17 cellular contexts compared by ENCODE assay signal in genomic region chr6:32096087-32096393, GRCh38. TPM values are rescaled to one million over a fixed set of nuclear protein-coding genes. Genes with fewer than 3 reads are reported as not detected.
DNase-seq lines count a peak whose midpoint lies in the region; ATAC-seq and TF ChIP-seq lines count a peak whose summit lies in the region.
"Had no signal": no experiment of that assay in that cellular context is flagged by ENCODE, and none has a peak within 500 bp of the region (broad histone marks: within the 10 kb centered on the region; RNA-seq: fewer than 3 reads in every experiment).

No MANE protein-coding gene starts in this region.

- no peaks in the 10 kb centered on the region for H3K36me3 ChIP-seq in A673 (ENCODE audit: insufficient read depth, low read length, poor library complexity, severe bottlenecking)
- no peaks in the 10 kb centered on the region for H3K36me3 ChIP-seq in HUES48 (ENCODE audit: control insufficient read depth, insufficient read depth, low read length)
- peaks cover 0 to 7% of the 10 kb centered on the region in 2 donors for H3K36me3 ChIP-seq in esophagus (ENCODE audit: control insufficient read depth in 2 of 2, insufficient read depth in 2 of 2, low read length in 1 of 2)
- H3K36me3 ChIP-seq in colonic mucosa = no peaks in the 10 kb centered on the region
- H3K36me3 ChIP-seq: left lung had no signal

- no TSS peak for BruUV-seq in A673 (replicated peaks; lab: Mats Ljungman, UMichigan)

- no peak for DNase-seq in A673 (ENCODE audit: low spot score)
- peak; percentile 75 for DNase-seq in posterior vena cava (ENCODE audit: low spot score)
- DNase-seq in colonic mucosa = no peak
- no peak for DNase-seq in HT-29 (ENCODE audit: low spot score)
- DNase-seq in DMS53 treated with DMSO at 0.1 percent for 48 hours (lab: John Stamatoyannopoulos, UW; ENCODE audit: unreplicated experiment) = no peak
- DNase-seq: activated T-cell treated with anti-CD3 and anti-CD28 coated beads, Interleukin-2, amount 50 U/mL, for 24 hours; effector memory CD8-positive, alpha-beta T cell; Karpas-422; left lung; NCI-H1694; NCI-H510A; spleen; stimulated activated naive CD4-positive, alpha-beta T cell treated with Interleukin-2 at 50 U/mL for 16 hours had no signal

- H3K4me3 ChIP-seq in A673 (ENCODE audit: low read depth, low read length, poor library complexity, severe bottlenecking) = peak overlapping the region; percentile 12
- H3K4me3 ChIP-seq in HUES48 (ENCODE audit: low read depth, low read length) = peak overlapping the region; percentile 44; the same call in 1 of the 2 replicates
- H3K4me3 ChIP-seq in esophagus (ENCODE audit: low read depth in 1 of 2, low read length in 2 of 2) = peak overlapping the region; percentile 0 to 20
- H3K4me3 ChIP-seq in colonic mucosa = no peak overlapping the region
- H3K4me3 ChIP-seq: left lung had no signal

- H3K9ac ChIP-seq in HUES48 (ENCODE audit: low read depth, low read length) (no peak overlapping the region; the same call in 1 of the 2 replicates), colonic mucosa (ENCODE audit: low read depth in 2 of 2, low read length in 2 of 2) (no peak overlapping the region)

- no peak for TF ChIP-seq CTCF in A673 (conservative IDR thresholded peaks at IDR 0.05; ENCODE audit: low read depth, low read length)
- TF ChIP-seq CTCF in colonic mucosa (IDR thresholded peaks at IDR 0.05) = no peak

- H3K27me3 ChIP-seq in A673 (replicated peaks; ENCODE audit: insufficient read depth, low read depth, low read length, poor library complexity) (peaks cover 36% of the 10 kb centered on the region), HUES48 (ENCODE audit: control insufficient read depth, insufficient read depth, low read length) (peaks cover 40% of the 10 kb centered on the region), esophagus (ENCODE audit: control insufficient read depth in 1 of 2, insufficient read depth in 2 of 2, low read length in 2 of 2) (peaks cover 0 to 4% of the 10 kb centered on the region in 2 donors), colonic mucosa (peaks cover 22% of the 10 kb centered on the region)

- POLR2A ChIA-PET in A673 (lab: Charles Lee; ENCODE audit: low non-redundant PET) = no interaction called here

- H3K9me3 ChIP-seq in A673 (ENCODE audit: low read depth, low read length, poor library complexity, severe bottlenecking) (no peaks in the 10 kb centered on the region), HUES48 (ENCODE audit: control insufficient read depth, insufficient read depth, low read length) (no peaks in the 10 kb centered on the region), esophagus (ENCODE audit: control insufficient read depth in 2 of 2, insufficient read depth in 1 of 2, low read depth in 1 of 2, low read length in 1 of 2) (no peaks in the 10 kb centered on the region), colonic mucosa (no peaks in the 10 kb centered on the region)
- H3K9me3 ChIP-seq: left lung, spleen had no signal

- no peak for ATAC-seq in HG02885 (IDR thresholded peaks at IDR 0.05; ENCODE audit: poor library complexity, unreplicated experiment)
- ATAC-seq: left lung had no signal

- CTCF ChIA-PET in A673 (lab: Charles Lee) = no interaction called here

- intact Hi-C loops in A673 (cut with micrococcal nuclease; ENCODE audit: unreplicated experiment) = no loop called here
- intact Hi-C loops in posterior vena cava (cut with DNase I) = no loop called here
- intact Hi-C loops in colonic mucosa (cut with DNase I) = no loop called here

- no peak overlapping the region for H3K27ac ChIP-seq in A673 (ENCODE audit: low read depth, low read length, poor library complexity, severe bottlenecking)
- no peak overlapping the region for H3K27ac ChIP-seq in HUES48 (ENCODE audit: low read depth, low read length)
- no peak overlapping the region for H3K27ac ChIP-seq in esophagus (ENCODE audit: low read depth in 2 of 2, low read length in 1 of 2)
- no peak overlapping the region for H3K27ac ChIP-seq in colonic mucosa
- H3K27ac ChIP-seq: HL-60, left lung, spleen had no signal

- 33 to 40% methylated on average over 32 to 36 of the region's 36 CpGs for WGBS in esophagus, 2 donors

- H3K4me1 ChIP-seq in A673 (ENCODE audit: insufficient read depth, low read length, poor library complexity, severe bottlenecking) (no peaks in the 10 kb centered on the region), HUES48 (ENCODE audit: control insufficient read depth, insufficient read depth, low read length) (no peaks in the 10 kb centered on the region), esophagus (ENCODE audit: control insufficient read depth in 2 of 2, insufficient read depth in 2 of 2, low read length in 1 of 2) (peaks cover 7 to 16% of the 10 kb centered on the region in 2 donors), colonic mucosa (no peaks in the 10 kb centered on the region)

RNA-seq across cellular contexts. Expression of gene TNXB, which starts 13.1 kb away (rescaled TPM):
- total RNA-seq in A673 (2021) (11.5 and 13.6 TPM in 2 replicates), posterior vena cava (100 to 1,000 TPM; 189 to 407 TPM), colonic mucosa (10 to 100 TPM in 1 of 2 donors, 1 to 10 TPM in 1; 7.3 to 20.1 TPM)
- polyA plus RNA-seq in esophagus = 10 to 100 TPM; 14.8 to 15.5 TPM
- 0.03 TPM in 1 of 2 replicates, not detected in the other for total RNA-seq in HT-29 (2014; rRNA removed; shearing (Covaris generic))

RNA-seq across cellular contexts. Expression of gene ATF6B, which starts 32.0 kb away (rescaled TPM):
- total RNA-seq in A673 (2021) (70.2 and 74.7 TPM in 2 replicates), posterior vena cava (10 to 100 TPM; 39.0 to 63.1 TPM), colonic mucosa (100 to 1,000 TPM in 1 of 2 donors, 10 to 100 TPM in 1; 83.3 to 131 TPM)
- polyA plus RNA-seq in esophagus = 10 to 100 TPM; 47.5 to 60.2 TPM
- total RNA-seq in HT-29 (2014; rRNA removed; shearing (Covaris generic)) = 55.7 and 60.0 TPM in 2 replicates

RNA-seq across cellular contexts. Expression of gene FKBPL, which starts 34.0 kb away (rescaled TPM):
- total RNA-seq in A673 (2021) (13.5 and 14.1 TPM in 2 replicates), posterior vena cava (1 to 10 TPM; 2.0 to 2.8 TPM), colonic mucosa (1 to 10 TPM; 5.2 to 8.1 TPM)
- 10 to 100 TPM in 1 of 2 donors, 1 to 10 TPM in 1; 8.1 to 13.7 TPM for polyA plus RNA-seq in esophagus
- total RNA-seq in HT-29 (2014; rRNA removed; shearing (Covaris generic)) = 5.2 and 7.4 TPM in 2 replicates

RNA-seq across cellular contexts. Expression of gene PRRT1, which starts 55.7 kb away (rescaled TPM):
- total RNA-seq in A673 (2021) (4.5 and 4.7 TPM in 2 replicates), posterior vena cava (1 to 10 TPM; 2.6 to 3.6 TPM), colonic mucosa (under 1 TPM; 0.72 to 0.90 TPM)
- polyA plus RNA-seq in esophagus = 1 to 10 TPM; 1.8 to 2.3 TPM
- total RNA-seq in HT-29 (2014; rRNA removed; shearing (Covaris generic)) = not detected in 2 replicates

RNA-seq across cellular contexts. Expression of gene CYP21A2, which starts 57.8 kb away (rescaled TPM):
- total RNA-seq in A673 (2021) (0.15 TPM in 1 of 2 replicates, not detected in the other), posterior vena cava (1 to 10 TPM in 1 of 2 donors, under 1 TPM in 1; 0.56 to 2.5 TPM), colonic mucosa (1 to 10 TPM in 1 of 2 donors, not detected in 1; 3.3 TPM)
- polyA plus RNA-seq in esophagus = under 1 TPM; 0.43 to 0.47 TPM
- total RNA-seq in HT-29 (2014; rRNA removed; shearing (Covaris generic)) = not detected in 2 replicates

Comparison
In these comparisons a context has a peak if more than half of its experiments do, and no peak if none do; other contexts are left out.
1. RNA of gene TNXB, which starts 13.1 kb away (total RNA-seq): 189 to 407 TPM in posterior vena cava; 7.3 to 20.1 TPM in colonic mucosa, 11.5 to 13.6 TPM in A673 and 0.03 TPM in HT-29; every median in the first group is over 4 times any median in the second.